In genomic region chr13:45339399-45339798, GRCh38 we compare ENCODE assay signal across 9 cellular contexts. TPM values are rescaled to one million over a fixed set of nuclear protein-coding genes. Genes with fewer than 3 reads are reported as not detected.
A peak's percentile ranks its signal among the peaks of the same experiment; 100 is the strongest.
DNase-seq lines count a peak whose midpoint lies in the region; ATAC-seq and TF ChIP-seq lines count a peak whose summit lies in the region.
"Had no signal": no experiment of that assay in that cellular context is flagged by ENCODE, and none has a peak within 500 bp of the region (broad histone marks: within the 10 kb centered on the region; RNA-seq: fewer than 3 reads in every experiment).

No MANE protein-coding gene starts in this region.

- H2BK5ac ChIP-seq in neuronal stem cell (ENCODE audit: low read length), result no peak overlapping the region

- peaks cover 69% of the 10 kb centered on the region for H3K4me1 Mint-ChIP-seq in T-helper 17 cell

- no peak for ATAC-seq in T-helper 17 cell
- no peak for ATAC-seq in HG02610 (IDR thresholded peaks at IDR 0.05; ENCODE audit: unreplicated experiment)

- TF ChIP-seq POLR2A in sigmoid colon (IDR thresholded peaks at IDR 0.05), result no peak

- peaks cover 54% of the 10 kb centered on the region for H4K20me1 ChIP-seq in GM23248 (ENCODE audit: insufficient read depth)

- no peaks in the 10 kb centered on the region for H3K27me3 Mint-ChIP-seq in T-helper 17 cell

- peaks cover 4% of the 10 kb centered on the region for H3K79me1 ChIP-seq in neuronal stem cell (ENCODE audit: low read depth, low read length)

- H3K4me3 Mint-ChIP-seq in T-helper 17 cell, result peak overlapping the region; percentile 95

- intact Hi-C loops in sigmoid colon (cut with DNase I), result no loop called here

- peaks cover 72% of the 10 kb centered on the region for H3K79me2 ChIP-seq in GM23248 (ENCODE audit: insufficient read depth)

- H3K4me1 ChIP-seq in GM23248 (ENCODE audit: insufficient read depth) (peaks cover 58% of the 10 kb centered on the region), sigmoid colon (peaks cover 2 to 69% (median 54%) of the 10 kb centered on the region in 4 donors), neuronal stem cell (ENCODE audit: control insufficient read depth in 2 of 2, insufficient read depth in 1 of 2, low read depth in 1 of 2, low read length in 2 of 2) (peaks cover 6 to 10% of the 10 kb centered on the region in 2 donors)

- no peak overlapping the region for H3K18ac ChIP-seq in neuronal stem cell (ENCODE audit: low read length)

- H2BK12ac ChIP-seq in neuronal stem cell (ENCODE audit: low read length), result no peak overlapping the region

- peaks cover 62% of the 10 kb centered on the region for H3F3A ChIP-seq in GM23248 (ENCODE audit: insufficient read depth)

- TF ChIP-seq EP300 in sigmoid colon (IDR thresholded peaks at IDR 0.05), result no peak

- no peak overlapping the region for H3K23ac ChIP-seq in neuronal stem cell (ENCODE audit: low read depth, low read length, poor library complexity)

- H3K36me3 ChIP-seq in GM23248 (ENCODE audit: low read depth) (peaks cover 59% of the 10 kb centered on the region), sigmoid colon (peaks cover 26 to 53% (median 41%) of the 10 kb centered on the region in 4 donors), neuronal stem cell (replicated peaks in 1 of 2; ENCODE audit: control insufficient read depth in 2 of 2, insufficient read depth in 2 of 2, low read length in 2 of 2) (peaks cover 32 to 67% of the 10 kb centered on the region in 2 donors)

- H3K36me3 Mint-ChIP-seq in T-helper 17 cell (ENCODE audit: low read depth), result peaks cover 12% of the 10 kb centered on the region

- H3K27ac ChIP-seq in GM23248, result peak overlapping the region; percentile 98; the same call in 1 of the 2 replicates
- peak overlapping the region; percentile 99 to 100 (median 100) for H3K27ac ChIP-seq in sigmoid colon
- no peak overlapping the region for H3K27ac ChIP-seq in neuronal stem cell (replicated peaks; ENCODE audit: low read length)

- H3K4ac ChIP-seq in neuronal stem cell (ENCODE audit: low read length), result no peak overlapping the region

- in situ Hi-C loops in GM23248 (cut with MboI), result no loop called here

- H3K4me2 ChIP-seq in GM23248 (ENCODE audit: unreplicated experiment) (peak overlapping the region; percentile 96), neuronal stem cell (ENCODE audit: insufficient read depth, low read length, poor library complexity, severe bottlenecking) (no peak overlapping the region)

- no peak overlapping the region for H3K14ac ChIP-seq in neuronal stem cell (ENCODE audit: low read length)

- peak overlapping the region; percentile 98 for H3K4me3 ChIP-seq in GM23248
- peak overlapping the region; percentile 84 for H3K4me3 ChIP-seq in fibroblast of the aortic adventitia (ENCODE audit: low read depth, low read length)
- H3K4me3 ChIP-seq in sigmoid colon, result peak overlapping the region; percentile 74 to 100 (median 98)
- H3K4me3 ChIP-seq in neuronal stem cell (ENCODE audit: low read length in 2 of 2), result peak overlapping the region in 1 of 2 donors; percentile 98

- H3K9ac ChIP-seq in GM23248, result peak overlapping the region; percentile 99
- H3K9ac ChIP-seq in neuronal stem cell (ENCODE audit: low read depth, low read length, poor library complexity), result no peak overlapping the region

- H3K9me3 ChIP-seq in GM23248 (ENCODE audit: low read depth), result no peaks in the 10 kb centered on the region
- H3K9me3 ChIP-seq in T-helper 17 cell (ENCODE audit: control insufficient read depth, low read length, poor library complexity, severe bottlenecking), result no peaks in the 10 kb centered on the region
- H3K9me3 ChIP-seq in sigmoid colon, result no peaks in the 10 kb centered on the region
- no peaks in the 10 kb centered on the region for H3K9me3 ChIP-seq in neuronal stem cell (replicated peaks in 1 of 2; ENCODE audit: control insufficient read depth in 2 of 2, insufficient read depth in 1 of 2, low read depth in 1 of 2, low read length in 2 of 2)

- H3K27me3 ChIP-seq in GM23248 (replicated peaks; ENCODE audit: insufficient read depth) (no peaks in the 10 kb centered on the region), sigmoid colon (no peaks in the 10 kb centered on the region), neuronal stem cell (ENCODE audit: control insufficient read depth in 3 of 3, insufficient read depth in 3 of 3, low read depth in 1 of 3, low read length in 3 of 3) (no peaks in the 10 kb centered on the region)

- H3K9me2 ChIP-seq in GM23248 (ENCODE audit: insufficient read depth), result no peaks in the 10 kb centered on the region

- TF ChIP-seq CTCF in fibroblast of the aortic adventitia (IDR thresholded peaks at IDR 0.05; ENCODE audit: insufficient read depth, low read length) (no peak), sigmoid colon (IDR thresholded peaks at IDR 0.05) (no peak)

- no peak overlapping the region for H4K91ac ChIP-seq in neuronal stem cell (ENCODE audit: low read depth, low read length, poor library complexity)

- DNase-seq in GM23248 (no peak), T-helper 17 cell (no peak), fibroblast of the aortic adventitia (ENCODE audit: low read depth) (no peak), sigmoid colon (no peak), neuronal stem cell (ENCODE audit: low spot score) (no peak), DMS 273 treated with DMSO at 0.1 percent for 48 hours (lab: John Stamatoyannopoulos, UW) (no peak), DMS 273 (lab: John Stamatoyannopoulos, UW; ENCODE audit: unreplicated experiment) (no peak)
- DNase-seq: NCI-H2029 had no signal

- peak overlapping the region; percentile 75 for H3K27ac Mint-ChIP-seq in T-helper 17 cell

- H2AFZ ChIP-seq in GM23248, result no peak overlapping the region
- no peak overlapping the region for H2AFZ ChIP-seq in neuronal stem cell (ENCODE audit: low read length)

- H2AK5ac ChIP-seq in neuronal stem cell (ENCODE audit: low read depth, low read length), result no peak overlapping the region

- H4K8ac ChIP-seq in neuronal stem cell (ENCODE audit: low read depth, low read length), result no peak overlapping the region

- H2BK120ac ChIP-seq in neuronal stem cell (ENCODE audit: low read depth, low read length), result no peak overlapping the region

- no peak overlapping the region for H2BK15ac ChIP-seq in neuronal stem cell (ENCODE audit: low read length)

RNA-seq across cellular contexts. Expression of gene TPT1, which starts 1.6 kb away (rescaled TPM):
- 2,021 and 2,164 TPM in 2 replicates for total RNA-seq in GM23248 (2014; rRNA removed; shearing (Covaris generic))
- polyA plus RNA-seq in GM23248 (2016; fragmentation: Nextera tagmentation; extraction: Ambion mirVana) (1,100 and 1,151 TPM in 2 replicates), sigmoid colon (over 10,000 TPM in 2 of 3 donors, 1,000 to 10,000 TPM in 1; 6,420 to 14,118 (median 13,579) TPM)
- total RNA-seq in T-helper 17 cell (1,000 to 10,000 TPM; 7,650 to 7,799 TPM), fibroblast of the aortic adventitia (ENCODE audit: low replicate concordance) (2,623 and 5,269 TPM in 2 replicates), sigmoid colon (1,000 to 10,000 TPM; 3,556 to 5,645 (median 4,871) TPM)
- 2,914 TPM for polyA plus RNA-seq in neuronal stem cell (2013, experiment 1 of 2)
- 3,114 TPM for polyA plus RNA-seq in neuronal stem cell (2013, experiment 2 of 2)
